ENCODE assay signal across 16 cellular contexts in genomic region chr3:84960994-84961393, GRCh38. TPM values are rescaled to one million over a fixed set of nuclear protein-coding genes. Genes with fewer than 3 reads are reported as not detected.
A peak's percentile ranks its signal among the peaks of the same experiment; 100 is the strongest.
DNase-seq lines count a peak whose midpoint lies in the region; ATAC-seq lines count a peak whose summit lies in the region.
"Had no signal": no experiment of that assay in that cellular context is flagged by ENCODE, and none has a peak within 500 bp of the region (broad histone marks: within the 10 kb centered on the region; RNA-seq: fewer than 3 reads in every experiment).

No MANE protein-coding gene starts in this region.

- peak overlapping the region; percentile 73 for H3K4me2 ChIP-seq in skeletal muscle satellite cell (ENCODE audit: low read length)

- H3K4me3 ChIP-seq in skeletal muscle satellite cell (ENCODE audit: low read length), result peak overlapping the region; percentile 52
- H3K4me3 ChIP-seq: body of pancreas, ovary had no signal

- DNase-seq in NCI-H748 (lab: John Stamatoyannopoulos, UW; ENCODE audit: unreplicated experiment), result peak; percentile 21
- no peak for DNase-seq in NCI-H748 treated with DMSO at 0.1 percent for 48 hours (lab: John Stamatoyannopoulos, UW)
- DNase-seq in caudate nucleus (lab: John Stamatoyannopoulos, UW), result peak in 3 of 61 donors; percentile 6 to 63 (median 50)
- peak; percentile 46 for DNase-seq in medulla oblongata (ENCODE audit: extremely low spot score)
- DNase-seq in GM19238 (ENCODE audit: insufficient read length, low spot score), result no peak
- no peak for DNase-seq in NCI-H2107 (lab: John Stamatoyannopoulos, UW)
- DNase-seq: activated CD8-positive, alpha-beta memory T cell treated with anti-CD3 and anti-CD28 coated beads for 24 hours; activated effector memory CD4-positive, alpha-beta T cell treated with anti-CD3 and anti-CD28 coated beads, Interleukin-2, amount 50 U/mL, for 16 hours; body of pancreas; DMS79 treated with DMSO at 0.1 percent for 48 hours; immature natural killer cell; mesenchymal stem cell; ovary had no signal

- no peak overlapping the region for H3K9ac ChIP-seq in skeletal muscle satellite cell (ENCODE audit: low read depth, low read length)

- H3K4me1 ChIP-seq in skeletal muscle satellite cell (ENCODE audit: control insufficient read depth, insufficient read depth, low read length), result peaks cover 22% of the 10 kb centered on the region

- H3K9me3 ChIP-seq in skeletal muscle satellite cell (replicated peaks; ENCODE audit: low read length), result no peaks in the 10 kb centered on the region
- H3K9me3 ChIP-seq: body of pancreas, ovary had no signal

- peaks cover 28% of the 10 kb centered on the region for H3K27me3 ChIP-seq in skeletal muscle satellite cell (ENCODE audit: control insufficient read depth, insufficient read depth, low read length)
- H3K27me3 ChIP-seq: ovary had no signal

- peak overlapping the region; percentile 54 for H3K27ac ChIP-seq in caudate nucleus (ENCODE audit: low read depth, low read length)
- H3K27ac ChIP-seq: 22Rv1, body of pancreas, ovary had no signal

- no peak for ATAC-seq in GM21526 (IDR thresholded peaks at IDR 0.05; ENCODE audit: low FRiP score, unreplicated experiment)
- ATAC-seq: body of pancreas had no signal

- no peaks in the 10 kb centered on the region for H3K36me3 ChIP-seq in skeletal muscle satellite cell (ENCODE audit: insufficient read depth, low read length)
- H3K36me3 ChIP-seq: ovary had no signal

RNA-seq across cellular contexts. Expression of gene CADM2, which starts 2.2 kb away (rescaled TPM):
- total RNA-seq in skeletal muscle satellite cell (2012; rRNA removed), result under 0.01 and 2.6 TPM in 2 replicates

Comparison
In these comparisons a context has a peak if more than half of its experiments do, and no peak if none do; other contexts are left out.
1. DNase-seq: peak in NCI-H748 (single experiment) and medulla oblongata (single experiment); none in NCI-H748 treated with DMSO at 0.1 percent for 48 hours (single experiment), GM19238 (single experiment) and NCI-H2107 (single experiment).